In the genomic region with DNA sequence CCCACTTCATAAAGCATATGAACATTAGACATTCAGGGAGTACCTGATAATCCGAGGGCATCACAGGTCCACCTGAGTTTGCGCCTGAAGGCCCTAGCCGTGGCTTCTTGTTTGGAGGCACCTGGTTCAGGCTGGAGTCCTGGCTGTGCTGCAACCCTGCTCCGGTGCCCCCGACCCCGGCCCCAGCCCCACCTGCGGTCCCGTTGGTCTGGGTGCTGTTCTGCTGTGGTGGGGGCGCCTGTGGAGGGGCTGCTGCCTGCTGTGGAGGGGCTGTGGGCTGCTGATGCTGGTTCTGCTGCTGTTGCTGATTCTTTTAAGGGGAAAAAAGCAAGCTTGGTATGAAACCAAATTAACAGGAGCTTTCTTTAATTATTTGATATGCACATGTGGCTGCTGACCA, we compare ENCODE assay signal across 11 cellular contexts.
A peak's percentile ranks its signal among the peaks of the same experiment; 100 is the strongest.
DNase-seq lines count a peak whose midpoint lies in the region; ATAC-seq lines count a peak whose summit lies in the region.
"Had no signal": no experiment of that assay in that cellular context is flagged by ENCODE, and none has a peak within 500 bp of the region (broad histone marks: within the 10 kb centered on the region; RNA-seq: fewer than 3 reads in every experiment).

No MANE protein-coding gene starts in this region.

- DNase-seq in stimulated activated naive B cell treated with anti-CD40 and anti-IgM and Interleukin-4, amounts not matched to agents 10 μg/mL and 1 μg/mL and 100 μg/mL, for 72 hours, result no peak
- DNase-seq in kidney glomerular epithelial cell (lab: John Stamatoyannopoulos, UW) (no peak), C1 segment of cervical spinal cord (lab: John Stamatoyannopoulos, UW) (no peak), NCI-H2107 (lab: John Stamatoyannopoulos, UW) (no peak)
- no peak for DNase-seq in activated CD4-positive, alpha-beta T cell treated with anti-CD3 and anti-CD28 coated beads, Interleukin-2, amount 50 U/mL, for 1 hour
- DNase-seq: Caco-2; CD4-positive, CD25-positive, alpha-beta regulatory T cell; GM23248 had no signal

- H3K36me3 Mint-ChIP-seq in stimulated activated naive B cell treated with anti-CD40 and anti-IgM and Interleukin-4, amounts not matched to agents 10 μg/mL and 1 μg/mL and 100 μg/mL, for 72 hours, result peaks cover 24 to 47% of the 10 kb centered on the region in 2 donors

- peak overlapping the region; percentile 62 for H3K27ac Mint-ChIP-seq in stimulated activated naive B cell treated with anti-CD40 and anti-IgM and Interleukin-4, amounts not matched to agents 10 μg/mL and 1 μg/mL and 100 μg/mL, for 72 hours

- no peaks in the 10 kb centered on the region for H3K27me3 Mint-ChIP-seq in stimulated activated naive B cell treated with anti-CD40 and anti-IgM and Interleukin-4, amounts not matched to agents 10 μg/mL and 1 μg/mL and 100 μg/mL, for 72 hours
- H3K27me3 Mint-ChIP-seq: CD4-positive, CD25-positive, alpha-beta regulatory T cell had no signal

- no peaks in the 10 kb centered on the region for H3K27me3 ChIP-seq in layer of hippocampus (ENCODE audit: control insufficient read depth, insufficient read depth, low read length)
- H3K27me3 ChIP-seq: BLaER1 had no signal

- H3K9me3 Mint-ChIP-seq in stimulated activated naive B cell treated with anti-CD40 and anti-IgM and Interleukin-4, amounts not matched to agents 10 μg/mL and 1 μg/mL and 100 μg/mL, for 72 hours, result no peaks in the 10 kb centered on the region
- H3K9me3 Mint-ChIP-seq: CD4-positive, CD25-positive, alpha-beta regulatory T cell had no signal

- no peak overlapping the region for H3K4me3 Mint-ChIP-seq in stimulated activated naive B cell treated with anti-CD40 and anti-IgM and Interleukin-4, amounts not matched to agents 10 μg/mL and 1 μg/mL and 100 μg/mL, for 72 hours
- H3K4me3 Mint-ChIP-seq: CD4-positive, CD25-positive, alpha-beta regulatory T cell had no signal

- peaks cover 17 to 33% of the 10 kb centered on the region in 2 donors for H3K4me1 Mint-ChIP-seq in stimulated activated naive B cell treated with anti-CD40 and anti-IgM and Interleukin-4, amounts not matched to agents 10 μg/mL and 1 μg/mL and 100 μg/mL, for 72 hours

- H3K27ac ChIP-seq in angular gyrus (ENCODE audit: low read depth, low read length), result peak overlapping the region; percentile 63
- peak overlapping the region; percentile 83 for H3K27ac ChIP-seq in layer of hippocampus (ENCODE audit: low read depth, low read length)
- H3K27ac ChIP-seq: BLaER1, GM23248 had no signal

- no peak for ATAC-seq in stimulated activated naive B cell treated with anti-CD40 and anti-IgM and Interleukin-4, amounts not matched to agents 10 μg/mL and 1 μg/mL and 100 μg/mL, for 72 hours (replicated peaks)
